ENCODE assay signal across 8 cellular contexts in the genomic region with DNA sequence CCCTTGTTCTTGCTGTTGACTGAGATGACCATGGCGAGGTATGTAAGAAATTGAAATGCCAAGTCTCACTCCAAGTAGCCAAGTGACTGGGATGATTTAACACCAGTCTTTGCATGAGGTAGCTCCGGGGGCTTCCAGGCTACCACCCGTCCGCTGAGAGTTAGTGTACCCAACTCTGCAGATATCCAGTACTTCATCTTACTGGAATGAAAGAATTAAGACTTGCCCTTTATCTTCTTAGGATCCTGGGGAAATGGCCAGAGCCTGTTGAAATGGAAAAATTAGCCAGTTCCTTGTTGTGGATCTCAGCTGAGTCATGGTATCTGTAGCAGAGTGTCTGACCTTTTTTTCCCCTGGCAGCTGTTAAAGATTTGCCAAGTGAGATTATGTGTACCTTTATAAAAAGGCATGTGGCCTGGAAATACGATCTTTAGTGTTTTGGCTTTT.
DNase-seq lines count a peak whose midpoint lies in the region; ATAC-seq and TF ChIP-seq lines count a peak whose summit lies in the region.

No MANE protein-coding gene starts in this region.

- H3K4me1 ChIP-seq in Peyer's patch = peaks cover 0 to 18% (median 0%) of the 10 kb centered on the region in 4 donors

- no peak for TF ChIP-seq CTCF in Peyer's patch (IDR thresholded peaks at IDR 0.05)
- no peak for TF ChIP-seq CTCF in fibroblast of pulmonary artery (IDR thresholded peaks at IDR 0.05; ENCODE audit: low read length, missing control alignments)

- H3K4me3 ChIP-seq in Peyer's patch (no peak overlapping the region), fibroblast of pulmonary artery (replicated peaks; ENCODE audit: low read depth, low read length) (no peak overlapping the region)

- ATAC-seq in GM19035 (IDR thresholded peaks at IDR 0.05; ENCODE audit: unreplicated experiment) = no peak

- in situ Hi-C loops in KBM-7 (cut with MboI; ENCODE audit: low pct_unique_long_range_greater_than_20kb, low sequenced_read_pairs) = no loop called here

- peak overlapping the region in 3 of 4 donors; percentile 26 to 83 (median 78) for H3K27ac ChIP-seq in Peyer's patch

- peaks cover 0 to 3% (median 0%) of the 10 kb centered on the region in 3 donors for H3K36me3 ChIP-seq in Peyer's patch

- no peak for TF ChIP-seq POLR2A in Peyer's patch (IDR thresholded peaks at IDR 0.05)

- no peaks in the 10 kb centered on the region for H3K9me3 ChIP-seq in Peyer's patch

- no peaks in the 10 kb centered on the region for H3K27me3 ChIP-seq in Peyer's patch

- DNase-seq in DMS53 (lab: John Stamatoyannopoulos, UW) (peak; percentile 84), Peyer's patch (no peak), fibroblast of pulmonary artery (ENCODE audit: low read depth) (peak; percentile 58), non-pigmented ciliary epithelial cell (ENCODE audit: low read depth) (peak; percentile 82), NCI-H748 (lab: John Stamatoyannopoulos, UW; ENCODE audit: unreplicated experiment) (no peak), KBM-7 (no peak)
- DNase-seq in activated T-cell treated with anti-CD3 and anti-CD28 coated beads, Interleukin-2, amount 50 U/mL, for 48 hours = no peak

Comparison
In these comparisons a context has a peak if more than half of its experiments do, and no peak if none do; other contexts are left out.
1. DNase-seq: peak in DMS53 (single experiment), fibroblast of pulmonary artery (single experiment) and non-pigmented ciliary epithelial cell (single experiment); none in Peyer's patch (0 of 3), NCI-H748 (single experiment), KBM-7 (single experiment) and activated T-cell treated with anti-CD3 and anti-CD28 coated beads, Interleukin-2, amount 50 U/mL, for 48 hours (0 of 2).